Comparison of ENCODE assay signal across 12 cellular contexts in genomic region chr4:151228196-151229119, GRCh38. TPM values are rescaled to one million over a fixed set of nuclear protein-coding genes. Genes with fewer than 3 reads are reported as not detected.
DNase-seq lines count a peak whose midpoint lies in the region; ATAC-seq and TF ChIP-seq lines count a peak whose summit lies in the region.
"Had no signal": no experiment of that assay in that cellular context is flagged by ENCODE, and none has a peak within 500 bp of the region (broad histone marks: within the 10 kb centered on the region; RNA-seq: fewer than 3 reads in every experiment).

No MANE protein-coding gene starts in this region.

- H3K36me3 ChIP-seq in colonic mucosa (no peaks in the 10 kb centered on the region), left lung (no peaks in the 10 kb centered on the region)

- no peaks in the 10 kb centered on the region for H3K9me3 ChIP-seq in colonic mucosa
- H3K9me3 ChIP-seq in left lung: no peaks in the 10 kb centered on the region

- H3K27me3 ChIP-seq in colonic mucosa: no peaks in the 10 kb centered on the region
- H3K27me3 ChIP-seq in left lung: no peaks in the 10 kb centered on the region

- H3K4me1 ChIP-seq in colonic mucosa (no peaks in the 10 kb centered on the region), left lung (no peaks in the 10 kb centered on the region)

- H3K9ac ChIP-seq in colonic mucosa (ENCODE audit: low read depth in 2 of 2, low read length in 2 of 2): no peak overlapping the region

- DNase-seq in M059J (ENCODE audit: low read depth) (peak; percentile 7), colonic mucosa (no peak), left lung (no peak), stromal cell of bone marrow (ENCODE audit: low read depth) (peak; percentile 19), HuH-7.5 (ENCODE audit: low spot score) (no peak), DMS114 treated with DMSO at 0.1 percent for 48 hours (lab: John Stamatoyannopoulos, UW; ENCODE audit: unreplicated experiment) (no peak), NCI-H82 treated with DMSO at 0.1 percent for 48 hours (lab: John Stamatoyannopoulos, UW; ENCODE audit: unreplicated experiment) (no peak)
- DNase-seq: activated effector memory CD4-positive, alpha-beta T cell treated with Interleukin-2 at 50 U/mL for 16 hours had no signal

- H3K4me3 ChIP-seq in colonic mucosa: no peak overlapping the region
- H3K4me3 ChIP-seq in left lung: no peak overlapping the region

- TF ChIP-seq CTCF in colonic mucosa (IDR thresholded peaks at IDR 0.05) (no peak), left lung (IDR thresholded peaks at IDR 0.05) (no peak)

- H3K27ac ChIP-seq in colonic mucosa (peak overlapping the region; percentile 18), left lung (peak overlapping the region; percentile 73 to 75)

- intact Hi-C loops in colonic mucosa (cut with DNase I) (no loop called here), left lung (cut with DNase I) (no loop called here)

- ATAC-seq in left lung (peak; percentile 24), HG02973 (IDR thresholded peaks at IDR 0.05; ENCODE audit: unreplicated experiment) (no peak)

RNA-seq across cellular contexts. Expression of gene PRSS48, which starts 48.5 kb away (rescaled TPM):
- not detected in 2 replicates for total RNA-seq in M059J (2014; rRNA removed; shearing (Covaris generic))
- total RNA-seq in colonic mucosa (not detected), left lung (not detected)
- total RNA-seq: liver, SK-MEL-5, subcutaneous adipose tissue had no signal

Comparison
In these comparisons a context has a peak if more than half of its experiments do, and no peak if none do; other contexts are left out.
1. DNase-seq: peak in M059J (single experiment) and stromal cell of bone marrow (single experiment); none in colonic mucosa (single experiment), left lung (0 of 2), HuH-7.5 (single experiment), DMS114 treated with DMSO at 0.1 percent for 48 hours (single experiment) and NCI-H82 treated with DMSO at 0.1 percent for 48 hours (single experiment).